Comparison of ENCODE assay signal across 23 cellular contexts in the genomic region with DNA sequence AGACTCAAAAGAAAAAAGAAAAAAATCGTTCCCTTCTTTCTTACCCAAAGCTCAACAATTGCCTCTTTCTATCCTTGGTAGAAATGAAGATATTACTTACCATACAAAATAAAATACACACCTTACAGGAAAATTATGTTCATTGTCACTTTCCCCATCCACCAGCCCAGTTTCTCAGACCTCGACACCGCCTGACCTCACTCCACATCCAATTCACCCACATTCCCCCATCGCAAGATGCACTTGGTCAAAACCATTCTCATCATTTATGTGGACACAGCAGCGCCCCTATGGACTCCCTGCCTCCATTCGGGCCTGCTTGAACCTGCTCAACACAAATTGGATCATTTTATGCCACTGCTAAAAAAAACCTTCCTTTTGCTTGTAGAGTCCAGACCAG. TPM values are rescaled to one million over a fixed set of nuclear protein-coding genes. Genes with fewer than 3 reads are reported as not detected.
DNase-seq lines count a peak whose midpoint lies in the region; ATAC-seq, FAIRE-seq and TF ChIP-seq lines count a peak whose summit lies in the region.
"Had no signal": no experiment of that assay in that cellular context is flagged by ENCODE, and none has a peak within 500 bp of the region (broad histone marks: within the 10 kb centered on the region; RNA-seq: fewer than 3 reads in every experiment).

No MANE protein-coding gene starts in this region.

- no peaks in the 10 kb centered on the region for H3K9me3 ChIP-seq in Peyer's patch
- H3K9me3 ChIP-seq in HepG2 (ENCODE audit: low read length), result no peaks in the 10 kb centered on the region
- H3K9me3 ChIP-seq in neutrophil, result no peaks in the 10 kb centered on the region

- TF ChIP-seq POLR2A in Peyer's patch (IDR thresholded peaks at IDR 0.05) (no peak), HepG2 (IDR thresholded peaks at IDR 0.05; ENCODE audit: insufficient read depth in 1 of 2, low read depth in 2 of 2, low read length in 2 of 2) (no peak)

- H3K27me3 ChIP-seq in Peyer's patch (no peaks in the 10 kb centered on the region), HepG2 (ENCODE audit: control insufficient read depth in 1 of 2, insufficient read depth in 2 of 2, low read length in 2 of 2) (no peaks in the 10 kb centered on the region), neutrophil (no peaks in the 10 kb centered on the region)

- H4K20me1 ChIP-seq in HepG2 (ENCODE audit: insufficient read depth, low read length), result no peaks in the 10 kb centered on the region; the same call in 1 of the 2 replicates

- H3K36me3 Mint-ChIP-seq in activated naive CD4-positive, alpha-beta T cell treated with anti-CD3 and anti-CD28 coated beads, Interleukin-2, amount 50 U/mL, for 24 hours, result no peaks in the 10 kb centered on the region
- no peaks in the 10 kb centered on the region for H3K36me3 Mint-ChIP-seq in T-helper 2 cell treated with Interferon-gamma antibody and Interleukin-4, amounts not matched to agents 5 μg/mL and 100 μg/mL, for 36 hours (ENCODE audit: low read depth)
- H3K36me3 Mint-ChIP-seq: CD4-positive, CD25-positive, alpha-beta regulatory T cell had no signal

- intact Hi-C loops in HepG2 (cut with micrococcal nuclease; ENCODE audit: unreplicated experiment), result loop anchor here (2.0 to 5.0 kb wide), 2 partner anchors 19 to 70 kb away; no protein-coding TSS in a partner anchor

- POLR2A ChIA-PET in HepG2 (lab: Yijun Ruan, JAX), result interaction anchor here (1.0 to 2.0 kb wide), 10 partner anchors 12 to 580 kb away, joined by 3 to 12 read pairs (median 4); partner anchors contain the start of gene IQGAP1

- no peak for FAIRE-seq in HepG2 (lab: Jason Lieb, UNC)
- FAIRE-seq: GM12892, H54 had no signal

- no peak overlapping the region for H3K9ac ChIP-seq in HepG2 (ENCODE audit: insufficient read depth, low read depth, low read length)

- peaks cover 0 to 14% (median 0%) of the 10 kb centered on the region in 4 donors for H3K4me1 ChIP-seq in Peyer's patch
- peaks cover 86% of the 10 kb centered on the region for H3K4me1 ChIP-seq in HepG2 (ENCODE audit: insufficient read depth, low read length)
- H3K4me1 ChIP-seq in neutrophil (ENCODE audit: control insufficient read depth in 1 of 2, insufficient read depth in 1 of 2, low read depth in 1 of 2, low read length in 1 of 2), result peaks cover 30 to 55% of the 10 kb centered on the region in 2 experiments

- TF ChIP-seq CTCF in Peyer's patch (IDR thresholded peaks at IDR 0.05), result no peak
- no peak for TF ChIP-seq CTCF in HepG2 (CRISPR knock-in tag; IDR thresholded peaks at IDR 0.05)
- no peak for TF ChIP-seq CTCF in neutrophil (IDR thresholded peaks at IDR 0.05)

- H3K4me3 Mint-ChIP-seq in activated naive CD4-positive, alpha-beta T cell treated with anti-CD3 and anti-CD28 coated beads, Interleukin-2, amount 50 U/mL, for 24 hours, result no peak overlapping the region
- H3K4me3 Mint-ChIP-seq in T-helper 2 cell treated with Interferon-gamma antibody and Interleukin-4, amounts not matched to agents 5 μg/mL and 100 μg/mL, for 36 hours, result no peak overlapping the region
- H3K4me3 Mint-ChIP-seq: CD4-positive, CD25-positive, alpha-beta regulatory T cell; IgD-negative memory B cell had no signal

- DNase-seq in activated naive CD4-positive, alpha-beta T cell treated with Interleukin-2 at 50 U/mL for 16 hours, result no peak
- DNase-seq in Peyer's patch, result no peak
- DNase-seq in HepG2 (ENCODE audit: low spot score), result no peak
- DNase-seq in T-helper 2 cell treated with Interferon-gamma antibody and Interleukin-4, amounts not matched to agents 5 μg/mL and 100 μg/mL, for 36 hours (ENCODE audit: low spot score), result no peak
- DNase-seq in stimulated activated CD4-positive, alpha-beta T cell treated with anti-CD3 and anti-CD28 coated beads, Interleukin-1b, Interleukin-23, amount 100 ng/mL, for 48 hours, result no peak
- no peak for DNase-seq in NCI-H2107 treated with DMSO at 0.1 percent for 48 hours (lab: John Stamatoyannopoulos, UW; ENCODE audit: unreplicated experiment)
- DNase-seq: CD4-positive, CD25-positive, alpha-beta regulatory T cell; DMS153; DND-41; NCI-H1092 treated with DMSO at 0.1 percent for 48 hours; NCI-H1436; NCI-H187; NCI-H446 treated with DMSO at 0.1 percent for 48 hours; NCI-H526; NCI-H82; NK-92 treated with Interleukin-12 subunit alpha and Interleukin-12 subunit beta, amount 100 ng/mL, for 24 hours; SHP77 treated with DMSO at 0.1 percent for 48 hours had no signal

- no peaks in the 10 kb centered on the region for H3K4me1 Mint-ChIP-seq in activated naive CD4-positive, alpha-beta T cell treated with anti-CD3 and anti-CD28 coated beads, Interleukin-2, amount 50 U/mL, for 24 hours
- peaks cover 1% of the 10 kb centered on the region for H3K4me1 Mint-ChIP-seq in T-helper 2 cell treated with Interferon-gamma antibody and Interleukin-4, amounts not matched to agents 5 μg/mL and 100 μg/mL, for 36 hours (ENCODE audit: low read depth)
- H3K4me1 Mint-ChIP-seq: IgD-negative memory B cell had no signal

- H2AFZ ChIP-seq in HepG2 (ENCODE audit: low read length), result no peak overlapping the region

- no peak for TF ChIP-seq EP300 in HepG2 (IDR thresholded peaks at IDR 0.05; ENCODE audit: low read depth in 2 of 2, low read length in 2 of 2)
- TF ChIP-seq EP300 in HepG2 (CRISPR knock-in tag; IDR thresholded peaks at IDR 0.05; ENCODE audit: borderline replicate concordance), result no peak

- TF ChIP-seq RAD21 in HepG2 (CRISPR knock-in tag; IDR thresholded peaks at IDR 0.05), result no peak

- peaks cover 6% of the 10 kb centered on the region for H3K27me3 Mint-ChIP-seq in activated naive CD4-positive, alpha-beta T cell treated with anti-CD3 and anti-CD28 coated beads, Interleukin-2, amount 50 U/mL, for 24 hours
- H3K27me3 Mint-ChIP-seq in T-helper 2 cell treated with Interferon-gamma antibody and Interleukin-4, amounts not matched to agents 5 μg/mL and 100 μg/mL, for 36 hours (ENCODE audit: low read depth), result no peaks in the 10 kb centered on the region

- no peak overlapping the region for H3K4me3 ChIP-seq in Peyer's patch
- H3K4me3 ChIP-seq in HepG2 (replicated peaks in 1 of 3; ENCODE audit: insufficient read depth in 1 of 3, low read depth in 2 of 3, low read length in 3 of 3), result peak overlapping the region in 2 of 3 experiments; percentile 12 to 35; a peak in 1 of 6 replicates
- no peak overlapping the region for H3K4me3 ChIP-seq in neutrophil (ENCODE audit: low read depth in 1 of 2, low read length in 1 of 2)

- peaks cover 25% of the 10 kb centered on the region for H3K79me2 ChIP-seq in HepG2 (ENCODE audit: insufficient read depth, low read length)

- H3K4me2 ChIP-seq in HepG2 (ENCODE audit: low read depth, low read length), result peak overlapping the region; percentile 70

- H3K36me3 ChIP-seq in Peyer's patch, result peaks cover 0 to 28% (median 0%) of the 10 kb centered on the region in 3 donors
- H3K36me3 ChIP-seq in HepG2 (replicated peaks in 1 of 2; ENCODE audit: control insufficient read depth in 1 of 2, insufficient read depth in 2 of 2, low read length in 2 of 2), result peaks cover 18 to 37% of the 10 kb centered on the region in 2 experiments
- peaks cover 93% of the 10 kb centered on the region for H3K36me3 ChIP-seq in neutrophil

- H3K27ac ChIP-seq in Peyer's patch (peak overlapping the region in 3 of 4 donors; percentile 65 to 92 (median 89)), HepG2 (ENCODE audit: extremely low read length, insufficient read depth, low read length) (peak overlapping the region; percentile 86), neutrophil (peak overlapping the region; percentile 58)
- H3K27ac ChIP-seq: 22Rv1 had no signal

- no TSS peak for BruUV-seq in HepG2 (replicated peaks; lab: Mats Ljungman, UMichigan)

- H3K9me3 Mint-ChIP-seq in activated naive CD4-positive, alpha-beta T cell treated with anti-CD3 and anti-CD28 coated beads, Interleukin-2, amount 50 U/mL, for 24 hours, result no peaks in the 10 kb centered on the region
- H3K9me3 Mint-ChIP-seq in T-helper 2 cell treated with Interferon-gamma antibody and Interleukin-4, amounts not matched to agents 5 μg/mL and 100 μg/mL, for 36 hours, result no peaks in the 10 kb centered on the region
- H3K9me3 Mint-ChIP-seq: CD4-positive, CD25-positive, alpha-beta regulatory T cell; IgD-negative memory B cell had no signal

- 77% methylated on average over 6 of the region's 6 CpGs for WGBS in HepG2 (ENCODE audit: low lambda C conversion rate)

- CTCF ChIA-PET in HepG2 (lab: Yijun Ruan, JAX; ENCODE audit: low intra/inter-chr PET ratio, low total read pairs), result no interaction called here

- in situ Hi-C loops in HepG2 (cut with HindIII; ENCODE audit: extremely low pct_ligation_motif_present, low pct_unique_long_range_greater_than_20kb), result no loop called here

- H3K27ac Mint-ChIP-seq in activated naive CD4-positive, alpha-beta T cell treated with anti-CD3 and anti-CD28 coated beads, Interleukin-2, amount 50 U/mL, for 24 hours, result peak overlapping the region; percentile 63
- no peak overlapping the region for H3K27ac Mint-ChIP-seq in T-helper 2 cell treated with Interferon-gamma antibody and Interleukin-4, amounts not matched to agents 5 μg/mL and 100 μg/mL, for 36 hours

- ATAC-seq in HepG2, result no peak

RNA-seq across cellular contexts. Expression of gene ANPEP, which starts 7.0 kb away (rescaled TPM):
- total RNA-seq in Peyer's patch, result 1,000 to 10,000 TPM in 3 of 4 donors, 100 to 1,000 TPM in 1; 295 to 7,069 (median 4,830) TPM
- total RNA-seq in HepG2 (2016; rRNA removed; fragmentation: Illumina TruSeq; extraction: Trizol), result 34.6 and 60.4 TPM in 2 replicates
- 15.6 and 16.8 TPM in 2 replicates for total RNA-seq in HepG2 (2016; cell fraction: cytosol; rRNA removed; fragmentation: Illumina TruSeq; extraction: Trizol; ENCODE audit: low read depth)
- 26.1 and 65.2 TPM in 2 replicates for total RNA-seq in HepG2 (2016; cell fraction: insoluble cytoplasmic fraction; rRNA removed; fragmentation: Illumina TruSeq; extraction: Trizol)
- total RNA-seq in HepG2 (2016; cell fraction: membrane; rRNA removed; fragmentation: Illumina TruSeq; extraction: Trizol), result 26.0 and 27.7 TPM in 2 replicates
- total RNA-seq in HepG2 (2016; cell fraction: nucleus; rRNA removed; fragmentation: Illumina TruSeq; extraction: Trizol), result 86.6 and 113 TPM in 2 replicates
- polyA plus RNA-seq in HepG2 (2011; rRNA removed), result 91.6 and 133 TPM in 2 replicates
- 71.6 and 76.1 TPM in 2 replicates for polyA plus RNA-seq in HepG2 (2011; cell fraction: cytosol; rRNA removed)
- 264 and 286 TPM in 2 replicates for polyA plus RNA-seq in HepG2 (2011; cell fraction: nucleus; rRNA removed)
- 157 and 182 TPM in 2 replicates for polyA plus RNA-seq in HepG2 (2012)
- polyA plus RNA-seq in HepG2 (2016; cell fraction: cytosol; fragmentation: Illumina TruSeq; extraction: Trizol; ENCODE audit: low read depth), result 14.0 and 14.9 TPM in 2 replicates
- polyA plus RNA-seq in HepG2 (2016; cell fraction: insoluble cytoplasmic fraction; fragmentation: Illumina TruSeq; extraction: Trizol; ENCODE audit: low read depth), result 44.3 and 62.9 TPM in 2 replicates
- polyA plus RNA-seq in HepG2 (2016; cell fraction: membrane; fragmentation: Illumina TruSeq; extraction: Trizol; ENCODE audit: low read depth), result 31.7 and 35.7 TPM in 2 replicates
- polyA plus RNA-seq in HepG2 (2016; cell fraction: nucleus; fragmentation: Illumina TruSeq; extraction: Trizol; ENCODE audit: insufficient read depth, low read depth), result 327 and 338 TPM in 2 replicates
- polyA minus RNA-seq in HepG2 (2011; rRNA and poly(A)+ RNA removed; ENCODE audit: low replicate concordance), result 0.07 and 103 TPM in 2 replicates
- 60.8 and 79.8 TPM in 2 replicates for polyA minus RNA-seq in HepG2 (2011; cell fraction: cytosol; rRNA and poly(A)+ RNA removed)
- 44.8 and 60.0 TPM in 2 replicates for polyA minus RNA-seq in HepG2 (2011; cell fraction: nucleus; rRNA and poly(A)+ RNA removed)

RNA-seq across cellular contexts. Expression of gene MESP2, which starts 31.6 kb away (rescaled TPM):
- total RNA-seq in Peyer's patch (not detected), HepG2 (2016; rRNA removed; fragmentation: Illumina TruSeq; extraction: Trizol) (not detected in 2 replicates)
- total RNA-seq in HepG2 (2016; cell fraction: cytosol; rRNA removed; fragmentation: Illumina TruSeq; extraction: Trizol; ENCODE audit: low read depth), result not detected in 2 replicates
- total RNA-seq in HepG2 (2016; cell fraction: insoluble cytoplasmic fraction; rRNA removed; fragmentation: Illumina TruSeq; extraction: Trizol), result 0.13 TPM in 1 of 2 replicates, not detected in the other
- total RNA-seq in HepG2 (2016; cell fraction: membrane; rRNA removed; fragmentation: Illumina TruSeq; extraction: Trizol), result not detected in 2 replicates
- total RNA-seq in HepG2 (2016; cell fraction: nucleus; rRNA removed; fragmentation: Illumina TruSeq; extraction: Trizol), result not detected in 2 replicates
- polyA plus RNA-seq in HepG2 (2011; rRNA removed), result not detected in 2 replicates
- polyA plus RNA-seq in HepG2 (2011; cell fraction: cytosol; rRNA removed), result not detected in 2 replicates
- not detected in 2 replicates for polyA plus RNA-seq in HepG2 (2011; cell fraction: nucleus; rRNA removed)
- not detected in 2 replicates for polyA plus RNA-seq in HepG2 (2012)
- not detected in 2 replicates for polyA plus RNA-seq in HepG2 (2016; cell fraction: cytosol; fragmentation: Illumina TruSeq; extraction: Trizol; ENCODE audit: low read depth)
- not detected in 2 replicates for polyA plus RNA-seq in HepG2 (2016; cell fraction: insoluble cytoplasmic fraction; fragmentation: Illumina TruSeq; extraction: Trizol; ENCODE audit: low read depth)
- polyA plus RNA-seq in HepG2 (2016; cell fraction: membrane; fragmentation: Illumina TruSeq; extraction: Trizol; ENCODE audit: low read depth), result not detected in 2 replicates
- polyA plus RNA-seq in HepG2 (2016; cell fraction: nucleus; fragmentation: Illumina TruSeq; extraction: Trizol; ENCODE audit: insufficient read depth, low read depth), result not detected in 2 replicates
- not detected in 2 replicates for polyA minus RNA-seq in HepG2 (2011; rRNA and poly(A)+ RNA removed; ENCODE audit: low replicate concordance)
- polyA minus RNA-seq in HepG2 (2011; cell fraction: cytosol; rRNA and poly(A)+ RNA removed), result not detected in 2 replicates
- polyA minus RNA-seq in HepG2 (2011; cell fraction: nucleus; rRNA and poly(A)+ RNA removed), result not detected in 2 replicates
- total RNA-seq: CD4-positive, CD25-positive, alpha-beta regulatory T cell had no signal
- polyA plus RNA-seq: CD4-positive, CD25-positive, alpha-beta regulatory T cell; IgD-negative memory B cell had no signal

RNA-seq across cellular contexts. Expression of gene MESP1, which starts 56.6 kb away (rescaled TPM):
- total RNA-seq in Peyer's patch (1 to 10 TPM in 2 of 4 donors, under 1 TPM in 1, not detected in 1; 0.95 to 6.6 (median 1.6) TPM), HepG2 (2016; rRNA removed; fragmentation: Illumina TruSeq; extraction: Trizol) (not detected in 2 replicates)
- 0.09 TPM in 1 of 2 replicates, not detected in the other for total RNA-seq in HepG2 (2016; cell fraction: cytosol; rRNA removed; fragmentation: Illumina TruSeq; extraction: Trizol; ENCODE audit: low read depth)
- total RNA-seq in HepG2 (2016; cell fraction: insoluble cytoplasmic fraction; rRNA removed; fragmentation: Illumina TruSeq; extraction: Trizol), result not detected in 2 replicates
- total RNA-seq in HepG2 (2016; cell fraction: membrane; rRNA removed; fragmentation: Illumina TruSeq; extraction: Trizol), result not detected in 2 replicates
- not detected in 2 replicates for total RNA-seq in HepG2 (2016; cell fraction: nucleus; rRNA removed; fragmentation: Illumina TruSeq; extraction: Trizol)
- polyA plus RNA-seq in HepG2 (2011; rRNA removed), result not detected in 2 replicates
- not detected in 2 replicates for polyA plus RNA-seq in HepG2 (2011; cell fraction: cytosol; rRNA removed)
- not detected in 2 replicates for polyA plus RNA-seq in HepG2 (2011; cell fraction: nucleus; rRNA removed)
- polyA plus RNA-seq in HepG2 (2012), result not detected in 2 replicates
- polyA plus RNA-seq in HepG2 (2016; cell fraction: cytosol; fragmentation: Illumina TruSeq; extraction: Trizol; ENCODE audit: low read depth), result 0.09 TPM in 1 of 2 replicates, not detected in the other
- not detected in 2 replicates for polyA plus RNA-seq in HepG2 (2016; cell fraction: insoluble cytoplasmic fraction; fragmentation: Illumina TruSeq; extraction: Trizol; ENCODE audit: low read depth)
- not detected in 2 replicates for polyA plus RNA-seq in HepG2 (2016; cell fraction: membrane; fragmentation: Illumina TruSeq; extraction: Trizol; ENCODE audit: low read depth)
- polyA plus RNA-seq in HepG2 (2016; cell fraction: nucleus; fragmentation: Illumina TruSeq; extraction: Trizol; ENCODE audit: insufficient read depth, low read depth), result not detected in 2 replicates
- polyA minus RNA-seq in HepG2 (2011; rRNA and poly(A)+ RNA removed; ENCODE audit: low replicate concordance), result 1.7 TPM in 1 of 2 replicates, not detected in the other
- 1.3 TPM in 1 of 2 replicates, not detected in the other for polyA minus RNA-seq in HepG2 (2011; cell fraction: cytosol; rRNA and poly(A)+ RNA removed)
- 0.26 TPM in 1 of 2 replicates, not detected in the other for polyA minus RNA-seq in HepG2 (2011; cell fraction: nucleus; rRNA and poly(A)+ RNA removed)

Comparison
In these comparisons a context has a peak if more than half of its experiments do, and no peak if none do; other contexts are left out.
1. H3K4me3 ChIP-seq: peak in HepG2 (2 of 3); none in Peyer's patch (0 of 4) and neutrophil (0 of 2).
2. Peak in every context shown above with its lines, with median percentiles within 50 percentile points of each other: H3K27ac ChIP-seq.